In genomic region chr3:150218236-150218635, GRCh38 we compare ENCODE assay signal across 25 cellular contexts.
"Had no signal": no experiment of that assay in that cellular context is flagged by ENCODE, and none has a peak within 500 bp of the region (broad histone marks: within the 10 kb centered on the region; RNA-seq: fewer than 3 reads in every experiment).

No MANE protein-coding gene starts in this region.

- H3K27ac ChIP-seq: left lung, lower lobe of right lung, ovary, right atrium auricular region, skin epidermis, suprapubic skin, thoracic aorta, tibial artery, upper lobe of right lung had no signal

- DNase-seq: hypothalamus; immature natural killer cell; kidney; left colon; left lung; lower lobe of right lung; mammary epithelial cell; mesendoderm; mucosa of descending colon; naive thymus-derived CD4-positive, alpha-beta T cell; ovary; stimulated activated CD4-positive, alpha-beta T cell treated with anti-CD3 and anti-CD28 coated beads, Interleukin-12 subunit alpha, Interleukin-12 subunit beta, amount 100 ng/mL, for 4 hours; stimulated activated CD4-positive, alpha-beta T cell treated with anti-CD3 and anti-CD28 coated beads, Interleukin-15, amount 100 ng/mL, for 24 hours; stimulated activated CD4-positive, alpha-beta T cell treated with anti-CD3 and anti-CD28 coated beads, Interleukin-2, amount 100 ng/mL, for 24 hours; stimulated activated CD4-positive, alpha-beta T cell treated with anti-CD3 and anti-CD28 coated beads, Interleukin-4, amount 100 ng/mL, for 1 hour; stimulated activated naive B cell treated with anti-CD40 and anti-IgM and Interleukin-4, amounts not matched to agents 10 μg/mL and 1 μg/mL and 100 μg/mL, for 72 hours; tibial artery; trophoblast cell; upper lobe of right lung had no signal

- H3K4me1 ChIP-seq: upper lobe of right lung had no signal

- FAIRE-seq: islet of Langerhans, kidney, urothelium cell line had no signal

- H3K27me3 ChIP-seq: ovary, right atrium auricular region, tibial artery, upper lobe of right lung had no signal

- H3K36me3 ChIP-seq: left lung, lower lobe of right lung, ovary, right atrium auricular region, suprapubic skin, thoracic aorta, tibial artery, upper lobe of right lung had no signal

- H3K4me3 ChIP-seq: left lung, lower lobe of right lung, mucosa of descending colon, ovary, right atrium auricular region, skin epidermis, suprapubic skin, thoracic aorta, tibial artery, upper lobe of right lung had no signal

- H3K9me3 ChIP-seq: lower lobe of right lung, mucosa of descending colon, ovary, right atrium auricular region, suprapubic skin, thoracic aorta, tibial artery, upper lobe of right lung had no signal
